Comparison of ENCODE assay signal across 1 cellular context in genomic region chr6:159790149-159790946, GRCh38.
TF ChIP-seq lines count a peak whose summit lies in the region.

TSS of gene MRPL18 (plus strand) at chr6:159790467. CDS start at chr6:159790588, 121 bp downstream.

TF ChIP-seq in HepG2, 621 proteins besides CTCF, POLR2A, EP300 and RAD21 (continued from another document and continues in another):
- TF ChIP-seq MED8 (CRISPR knock-in tag; IDR thresholded peaks at IDR 0.05; ENCODE audit: insufficient replicate concordance) = no peak
- TF ChIP-seq ZFP36L2 (CRISPR knock-in tag; IDR thresholded peaks at IDR 0.05) = no peak
- peak; percentile 37; the same call in 1 of the 2 replicates for TF ChIP-seq ZFY (CRISPR knock-in tag; IDR thresholded peaks at IDR 0.05)
- no peak for TF ChIP-seq MEF2D (CRISPR knock-in tag; IDR thresholded peaks at IDR 0.05)
- no peak for TF ChIP-seq ZNF552 (CRISPR knock-in tag; IDR thresholded peaks at IDR 0.05; ENCODE audit: borderline replicate concordance)
- peak; percentile 86 for TF ChIP-seq ZNF777 (CRISPR knock-in tag; IDR thresholded peaks at IDR 0.05)
- TF ChIP-seq ZNF460 (CRISPR knock-in tag; IDR thresholded peaks at IDR 0.05; ENCODE audit: borderline replicate concordance) = no peak
- TF ChIP-seq GLMP (CRISPR knock-in tag; IDR thresholded peaks at IDR 0.05; ENCODE audit: borderline replicate concordance) = no peak
- no peak for TF ChIP-seq ZBTB43 (CRISPR knock-in tag; conservative IDR thresholded peaks at IDR 0.05)
- TF ChIP-seq REXO4 (CRISPR knock-in tag; IDR thresholded peaks at IDR 0.05; ENCODE audit: borderline replicate concordance) = no peak
- TF ChIP-seq SPEN (CRISPR knock-in tag; IDR thresholded peaks at IDR 0.05; ENCODE audit: low read depth) = no peak; the same call in 1 of the 2 replicates
- TF ChIP-seq ZBTB4 (CRISPR knock-in tag; IDR thresholded peaks at IDR 0.05; ENCODE audit: borderline replicate concordance) = no peak; the same call in 1 of the 2 replicates
- no peak for TF ChIP-seq RBAK (CRISPR knock-in tag; IDR thresholded peaks at IDR 0.05)
- TF ChIP-seq PRPF4 (IDR thresholded peaks at IDR 0.05; ENCODE audit: low read depth, low read length, poor library complexity, severe bottlenecking) = no peak
- TF ChIP-seq ZNF878 (CRISPR knock-in tag; IDR thresholded peaks at IDR 0.05) = peak; percentile 78; the same call in 1 of the 2 replicates
- TF ChIP-seq KLF13 (CRISPR knock-in tag; IDR thresholded peaks at IDR 0.05) = no peak
- TF ChIP-seq ZBTB42 (CRISPR knock-in tag; IDR thresholded peaks at IDR 0.05) = no peak; the same call in 1 of the 2 replicates
- TF ChIP-seq BCLAF1 (IDR thresholded peaks at IDR 0.05) = no peak
- no peak for TF ChIP-seq ISX (CRISPR knock-in tag; conservative IDR thresholded peaks at IDR 0.05)
- no peak; the same call in 1 of the 2 replicates for TF ChIP-seq ZBTB37 (CRISPR knock-in tag; IDR thresholded peaks at IDR 0.05)
- peak; percentile 50; the same call in 1 of the 2 replicates for TF ChIP-seq ZNF264 (CRISPR knock-in tag; IDR thresholded peaks at IDR 0.05)
- no peak for TF ChIP-seq ZNF20 (CRISPR knock-in tag; IDR thresholded peaks at IDR 0.05)
- no peak for TF ChIP-seq GTF3A (CRISPR knock-in tag; conservative IDR thresholded peaks at IDR 0.05)
- TF ChIP-seq HIVEP1 (CRISPR knock-in tag; IDR thresholded peaks at IDR 0.05) = no peak
- TF ChIP-seq HIC2 (CRISPR knock-in tag; IDR thresholded peaks at IDR 0.05; ENCODE audit: low read depth) = no peak
- TF ChIP-seq KLF16 (CRISPR knock-in tag; IDR thresholded peaks at IDR 0.05) = no peak
- no peak for TF ChIP-seq NFATC3 (CRISPR knock-in tag; IDR thresholded peaks at IDR 0.05)
- TF ChIP-seq ETV6 (CRISPR knock-in tag; conservative IDR thresholded peaks at IDR 0.05) = peak; percentile 20
- TF ChIP-seq CENPBD1 (CRISPR knock-in tag; IDR thresholded peaks at IDR 0.05; ENCODE audit: borderline replicate concordance, low read depth) = 0 out of 2 replicates have a peak, but pooled peaks have one; percentile 78
- no peak for TF ChIP-seq SETDB1 (CRISPR knock-in tag; IDR thresholded peaks at IDR 0.05; ENCODE audit: borderline replicate concordance)
- TF ChIP-seq DZIP1 (CRISPR knock-in tag; IDR thresholded peaks at IDR 0.05) = peak; percentile 45; the same call in 1 of the 2 replicates
- no peak for TF ChIP-seq ZNF44 (CRISPR knock-in tag; IDR thresholded peaks at IDR 0.05)
- peak; percentile 30 for TF ChIP-seq SKI (IDR thresholded peaks at IDR 0.05; ENCODE audit: partially characterized antibody)
- no peak for TF ChIP-seq ARID5B (CRISPR knock-in tag; IDR thresholded peaks at IDR 0.05)
- peak; percentile 18; the same call in 1 of the 2 replicates for TF ChIP-seq ZNF430 (CRISPR knock-in tag; IDR thresholded peaks at IDR 0.05)
- TF ChIP-seq ZSCAN22 (CRISPR knock-in tag; IDR thresholded peaks at IDR 0.05) = no peak
- TF ChIP-seq YEATS4 (CRISPR knock-in tag; IDR thresholded peaks at IDR 0.05; ENCODE audit: borderline replicate concordance) = peak; percentile 54
- TF ChIP-seq CENPT (CRISPR knock-in tag; IDR thresholded peaks at IDR 0.05; ENCODE audit: low read depth) = no peak
- no peak for TF ChIP-seq ZMAT5 (CRISPR knock-in tag; IDR thresholded peaks at IDR 0.05; ENCODE audit: borderline replicate concordance, low read depth)
- TF ChIP-seq PCBP2 (optimal IDR thresholded peaks at IDR 0.05; ENCODE audit: low read depth, low read length, poor library complexity, severe bottlenecking) = no peak
- TF ChIP-seq GLI4 (CRISPR knock-in tag; IDR thresholded peaks at IDR 0.05; ENCODE audit: borderline replicate concordance) = no peak
- TF ChIP-seq ZNF354B (CRISPR knock-in tag; IDR thresholded peaks at IDR 0.05) = no peak
- 0 out of 2 replicates have a peak, but pooled peaks have one; percentile 13 for TF ChIP-seq PPARG (CRISPR knock-in tag; conservative IDR thresholded peaks at IDR 0.05)
- peak; percentile 95 for TF ChIP-seq NFYC (CRISPR knock-in tag; IDR thresholded peaks at IDR 0.05)
- 0 out of 2 replicates have a peak, but pooled peaks have one; percentile 5 for TF ChIP-seq ZNF550 (CRISPR knock-in tag; IDR thresholded peaks at IDR 0.05; ENCODE audit: borderline replicate concordance)
- no peak for TF ChIP-seq BRCA1 (CRISPR knock-in tag; IDR thresholded peaks at IDR 0.05)
